Comparison of ENCODE assay signal across 8 cellular contexts in the genomic region with DNA sequence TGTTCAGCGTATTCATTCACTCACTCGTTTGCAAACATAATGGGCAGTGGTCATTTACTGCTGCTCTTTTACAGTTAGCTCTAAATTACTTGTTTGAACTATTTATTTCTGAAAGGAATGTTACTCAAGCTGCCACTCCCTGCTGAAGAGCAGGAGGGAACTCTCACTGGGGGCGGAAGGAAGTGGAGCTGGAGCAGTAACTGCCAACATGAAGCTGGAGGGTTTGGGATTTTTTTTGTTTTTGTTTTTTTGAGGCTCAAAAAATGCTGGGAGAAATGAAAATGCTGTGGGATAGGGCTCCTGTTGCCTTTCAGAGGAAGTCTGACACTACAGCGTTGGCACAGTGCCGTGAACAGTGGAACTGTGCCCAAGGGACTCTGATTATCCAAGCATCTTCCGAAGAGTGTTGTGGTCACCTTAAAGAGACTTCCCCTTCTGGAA. TPM values are rescaled to one million over a fixed set of nuclear protein-coding genes. Genes with fewer than 3 reads are reported as not detected.
DNase-seq lines count a peak whose midpoint lies in the region; ATAC-seq and TF ChIP-seq lines count a peak whose summit lies in the region.

No MANE protein-coding gene starts in this region.

- WGBS in thyroid gland, 2 donors, result 14 to 20% methylated on average over 6 of the region's 6 CpGs

- TF ChIP-seq CTCF in lower lobe of right lung (IDR thresholded peaks at IDR 0.05) (no peak), thyroid gland (IDR thresholded peaks at IDR 0.05) (no peak), WERI-Rb-1 (IDR thresholded peaks at IDR 0.05; ENCODE audit: low read depth, low read length) (no peak)

- H3K27me3 ChIP-seq in lower lobe of right lung (ENCODE audit: low read depth), result no peaks in the 10 kb centered on the region
- H3K27me3 ChIP-seq in thyroid gland, result no peaks in the 10 kb centered on the region
- no peaks in the 10 kb centered on the region for H3K27me3 ChIP-seq in WERI-Rb-1 (ENCODE audit: insufficient read depth, low read depth, severe bottlenecking)

- peak; percentile 88 to 90 for ATAC-seq in lower lobe of right lung

- H3K9me3 ChIP-seq in lower lobe of right lung (no peaks in the 10 kb centered on the region), thyroid gland (no peaks in the 10 kb centered on the region), WERI-Rb-1 (ENCODE audit: severe bottlenecking) (no peaks in the 10 kb centered on the region)

- H3K36me3 ChIP-seq in lower lobe of right lung (peaks cover 41% of the 10 kb centered on the region), thyroid gland (peaks cover 23 to 27% of the 10 kb centered on the region in 2 donors), WERI-Rb-1 (peaks cover 42% of the 10 kb centered on the region)

- H3K4me3 ChIP-seq in lower lobe of right lung, result no peak overlapping the region
- no peak overlapping the region for H3K4me3 ChIP-seq in thyroid gland (replicated peaks in 1 of 3)
- no peak overlapping the region for H3K4me3 ChIP-seq in WERI-Rb-1 (ENCODE audit: low read depth, low read length)

- peak; percentile 62 for DNase-seq in NCI-H146 treated with DMSO at 0.1 percent for 48 hours (lab: John Stamatoyannopoulos, UW; ENCODE audit: unreplicated experiment)
- DNase-seq in cerebellar cortex (ENCODE audit: low spot score), result peak; percentile 47
- peak; percentile 45 for DNase-seq in lower lobe of right lung
- DNase-seq in thyroid gland, result peak; percentile 71 to 78
- no peak for DNase-seq in WERI-Rb-1
- DNase-seq in NCI-H2171 (lab: John Stamatoyannopoulos, UW), result no peak
- no peak for DNase-seq in COLO668 (lab: John Stamatoyannopoulos, UW; ENCODE audit: unreplicated experiment)
- DNase-seq in epidermal melanocyte (ENCODE audit: insufficient read length, low spot score), result no peak

- H3K27ac ChIP-seq in lower lobe of right lung, result peak overlapping the region; percentile 74
- H3K27ac ChIP-seq in thyroid gland, result peak overlapping the region; percentile 22 to 76 (median 64)
- H3K27ac ChIP-seq in WERI-Rb-1, result no peak overlapping the region

- intact Hi-C loops in lower lobe of right lung (cut with DNase I) (no loop called here), thyroid gland (cut with DNase I) (no loop called here)

- H3K4me1 ChIP-seq in lower lobe of right lung (peaks cover 24% of the 10 kb centered on the region), thyroid gland (peaks cover 17 to 21% of the 10 kb centered on the region in 2 donors)

- no peak for TF ChIP-seq POLR2A in thyroid gland (IDR thresholded peaks at IDR 0.05)

RNA-seq across cellular contexts. Expression of a gene that starts 44.1 kb away (rescaled TPM):
- total RNA-seq in lower lobe of right lung (36.5 TPM), thyroid gland (10 to 100 TPM; 34.0 to 82.9 (median 39.6) TPM)

Comparison
In these comparisons a context has a peak if more than half of its experiments do, and no peak if none do; other contexts are left out.
1. DNase-seq: peak in NCI-H146 treated with DMSO at 0.1 percent for 48 hours (single experiment), cerebellar cortex (single experiment), lower lobe of right lung (single experiment) and thyroid gland (2 of 2); none in WERI-Rb-1 (single experiment), NCI-H2171 (single experiment), COLO668 (single experiment) and epidermal melanocyte (single experiment).